Comparison of ENCODE assay signal across 1 cellular context in genomic region chr14:74491952-74492351, GRCh38.
TF ChIP-seq lines count a peak whose summit lies in the region.

No MANE protein-coding gene starts in this region.

TF ChIP-seq in HCT116, 20 proteins besides CTCF, POLR2A, EP300 and RAD21 (continued from another document):
- TF ChIP-seq ZNF274 (IDR thresholded peaks at IDR 0.05; ENCODE audit: low read depth, low read length) (no peak), FOSL1 (IDR thresholded peaks at IDR 0.05; ENCODE audit: low read depth) (no peak), SP1 (IDR thresholded peaks at IDR 0.05; ENCODE audit: low read depth) (no peak), ELF1 (IDR thresholded peaks at IDR 0.05; ENCODE audit: borderline replicate concordance, low read depth) (no peak), ATF3 (IDR thresholded peaks at IDR 0.05) (no peak), CBX3 (IDR thresholded peaks at IDR 0.05; ENCODE audit: low read depth) (no peak), POLR2AphosphoS5 (IDR thresholded peaks at IDR 0.05; ENCODE audit: low read depth, low read length) (no peak), EZH2phosphoT487 (IDR thresholded peaks at IDR 0.05; ENCODE audit: borderline replicate concordance) (no peak)
